In the genomic region with DNA sequence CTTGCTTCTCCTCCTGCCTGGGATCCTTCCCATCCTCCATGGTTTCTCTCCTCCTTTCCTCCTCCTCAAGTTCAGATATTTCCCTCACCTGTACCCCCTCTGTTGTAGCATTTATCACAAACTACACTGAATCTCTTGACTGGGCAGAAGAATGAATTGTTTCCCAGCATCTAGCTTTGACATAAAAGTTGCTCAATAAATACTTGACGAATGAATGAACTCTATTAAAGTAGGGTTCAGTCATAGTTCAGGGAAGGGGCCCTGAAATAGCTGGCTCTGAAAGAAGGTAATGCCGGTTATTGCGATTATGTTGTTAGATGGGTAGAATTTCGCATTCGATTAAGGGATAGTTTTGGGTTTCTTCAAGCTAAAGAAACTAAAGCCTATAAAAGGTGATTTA, we compare ENCODE assay signal across 14 cellular contexts. TPM values are rescaled to one million over a fixed set of nuclear protein-coding genes. Genes with fewer than 3 reads are reported as not detected.
DNase-seq lines count a peak whose midpoint lies in the region; ATAC-seq, FAIRE-seq and TF ChIP-seq lines count a peak whose summit lies in the region.
"Had no signal": no experiment of that assay in that cellular context is flagged by ENCODE, and none has a peak within 500 bp of the region (broad histone marks: within the 10 kb centered on the region; RNA-seq: fewer than 3 reads in every experiment).

No MANE protein-coding gene starts in this region.

- no peak overlapping the region for H3K27ac ChIP-seq in HepG2 (ENCODE audit: extremely low read length, insufficient read depth, low read length)
- no peak overlapping the region for H3K27ac ChIP-seq in right lobe of liver
- H3K27ac ChIP-seq in mesenchymal stem cell (ENCODE audit: low read length, poor library complexity, severe bottlenecking): peak overlapping the region; percentile 52

- no peak overlapping the region for H2BK5ac ChIP-seq in mesenchymal stem cell (ENCODE audit: low read depth, low read length, poor library complexity, severe bottlenecking)

- POLR2A ChIA-PET in HepG2 (lab: Yijun Ruan, JAX): interaction anchor here (1.2 to 8.1 kb wide), 5 partner anchors 13 to 99 kb away, joined by 3 to 114 read pairs (median 5); partner anchors contain the start of gene GOSR1

- H3K27me3 ChIP-seq in HepG2 (ENCODE audit: control insufficient read depth in 1 of 2, insufficient read depth in 2 of 2, low read length in 2 of 2): no peaks in the 10 kb centered on the region; a peak in 1 of 5 replicates
- no peaks in the 10 kb centered on the region for H3K27me3 ChIP-seq in right lobe of liver
- no peaks in the 10 kb centered on the region for H3K27me3 ChIP-seq in mesenchymal stem cell (ENCODE audit: control insufficient read depth in 1 of 2, insufficient read depth in 1 of 2, low read length in 2 of 2)
- H3K27me3 ChIP-seq: transverse colon had no signal

- no peak for ATAC-seq in HepG2
- no peak for ATAC-seq in right lobe of liver

- no peaks in the 10 kb centered on the region for H3K9me3 ChIP-seq in HepG2 (ENCODE audit: low read length)
- H3K9me3 ChIP-seq in right lobe of liver: no peaks in the 10 kb centered on the region
- H3K9me3 ChIP-seq in mesenchymal stem cell (ENCODE audit: control insufficient read depth, low read length): no peaks in the 10 kb centered on the region
- H3K9me3 ChIP-seq: transverse colon had no signal

- H3K36me3 Mint-ChIP-seq in activated naive CD8-positive, alpha-beta T cell: peaks cover 2% of the 10 kb centered on the region
- H3K36me3 Mint-ChIP-seq: memory B cell had no signal

- peak overlapping the region; percentile 86; the same call in 1 of the 2 replicates for H3K9ac ChIP-seq in HepG2 (ENCODE audit: insufficient read depth, low read depth, low read length)
- no peak overlapping the region for H3K9ac ChIP-seq in mesenchymal stem cell (ENCODE audit: low read length)

- no peaks in the 10 kb centered on the region for H3K9me3 Mint-ChIP-seq in activated naive CD8-positive, alpha-beta T cell (ENCODE audit: low read depth)
- H3K9me3 Mint-ChIP-seq: memory B cell had no signal

- DNase-seq in HepG2 (ENCODE audit: low spot score): no peak
- DNase-seq in right lobe of liver: no peak
- DNase-seq in mesenchymal stem cell: no peak
- DNase-seq in cortex of kidney (lab: John Stamatoyannopoulos, UW): no peak
- no peak for DNase-seq in G401 (ENCODE audit: low spot score)
- no peak for DNase-seq in SKM-1 (lab: John Stamatoyannopoulos, UW; ENCODE audit: unreplicated experiment)
- no peak for DNase-seq in NCI-H748 treated with DMSO at 0.1 percent for 48 hours (lab: John Stamatoyannopoulos, UW)

- H2BK15ac ChIP-seq in mesenchymal stem cell (ENCODE audit: low read depth, poor library complexity, severe bottlenecking): no peak overlapping the region

- intact Hi-C loops in HepG2 (cut with micrococcal nuclease; ENCODE audit: unreplicated experiment) (loop anchor here (2.0 kb wide), 1 partner anchor 33 kb away; no protein-coding TSS in a partner anchor), right lobe of liver (cut with DNase I) (no loop called here)

- H2AFZ ChIP-seq in HepG2 (ENCODE audit: low read length) (peak overlapping the region; percentile 68), mesenchymal stem cell (ENCODE audit: low read depth, low read length) (no peak overlapping the region)

- TF ChIP-seq POLR2A in HepG2 (IDR thresholded peaks at IDR 0.05; ENCODE audit: insufficient read depth in 1 of 2, low read depth in 2 of 2, low read length in 2 of 2) (no peak), right lobe of liver (IDR thresholded peaks at IDR 0.05) (no peak)

- peaks cover 13% of the 10 kb centered on the region for H3K79me1 ChIP-seq in mesenchymal stem cell (replicated peaks; ENCODE audit: low read length, poor library complexity, severe bottlenecking)

- no peak for TF ChIP-seq RAD21 in HepG2 (CRISPR knock-in tag; IDR thresholded peaks at IDR 0.05)

- H2AK5ac ChIP-seq in mesenchymal stem cell (ENCODE audit: low read length, severe bottlenecking): peak overlapping the region; percentile 77

- peaks cover 38% of the 10 kb centered on the region for H3K79me2 ChIP-seq in HepG2 (ENCODE audit: insufficient read depth, low read length)

- no peak overlapping the region for H4K91ac ChIP-seq in mesenchymal stem cell (ENCODE audit: low read length)

- 56% methylated on average over 5 of the region's 5 CpGs for WGBS in HepG2 (ENCODE audit: low lambda C conversion rate)
- WGBS in right lobe of liver (ENCODE audit: insufficient coverage, low coverage, low lambda C conversion rate, missing lambda C conversion rate): 88% methylated on average over 5 of the region's 5 CpGs
- 98% methylated on average over 5 of the region's 5 CpGs for WGBS in mesenchymal stem cell

- H3K4me1 ChIP-seq in HepG2 (ENCODE audit: insufficient read depth, low read length) (peaks cover 57% of the 10 kb centered on the region), right lobe of liver (peaks cover 0 to 26% (median 0%) of the 10 kb centered on the region in 4 donors), mesenchymal stem cell (ENCODE audit: control insufficient read depth, insufficient read depth, low read depth, low read length) (peaks cover 12% of the 10 kb centered on the region)

- peaks cover 60% of the 10 kb centered on the region for H3K4me1 Mint-ChIP-seq in activated naive CD8-positive, alpha-beta T cell (ENCODE audit: low read depth)

- H3K27me3 Mint-ChIP-seq in activated naive CD8-positive, alpha-beta T cell: no peaks in the 10 kb centered on the region

- peak overlapping the region; percentile 96 for H3K4me3 Mint-ChIP-seq in activated naive CD8-positive, alpha-beta T cell

- H3K23ac ChIP-seq in mesenchymal stem cell (ENCODE audit: low read length in 2 of 2): no peak overlapping the region

- TF ChIP-seq CTCF in HepG2 (CRISPR knock-in tag; IDR thresholded peaks at IDR 0.05) (no peak), right lobe of liver (IDR thresholded peaks at IDR 0.05) (no peak)

- TF ChIP-seq EP300 in HepG2 (IDR thresholded peaks at IDR 0.05; ENCODE audit: low read depth in 2 of 2, low read length in 2 of 2) (no peak), HepG2 (CRISPR knock-in tag; IDR thresholded peaks at IDR 0.05; ENCODE audit: borderline replicate concordance) (no peak)

- H3K4me2 ChIP-seq in HepG2 (ENCODE audit: low read depth, low read length) (peak overlapping the region; percentile 95), mesenchymal stem cell (ENCODE audit: low read length, poor library complexity, severe bottlenecking) (no peak overlapping the region)

- H3K4me3 ChIP-seq in HepG2 (replicated peaks in 1 of 3; ENCODE audit: insufficient read depth in 1 of 3, low read depth in 2 of 3, low read length in 3 of 3): peak overlapping the region; percentile 36 to 94 (median 49)
- H3K4me3 ChIP-seq in right lobe of liver: no peak overlapping the region
- H3K4me3 ChIP-seq in mesenchymal stem cell (ENCODE audit: insufficient read depth in 1 of 2, low read depth in 1 of 2, low read length in 2 of 2): peak overlapping the region in 1 of 2 experiments; percentile 91

- H3K14ac ChIP-seq in mesenchymal stem cell (ENCODE audit: low read length in 2 of 2): no peak overlapping the region

- FAIRE-seq in HepG2 (lab: Jason Lieb, UNC): no peak

- no peak overlapping the region for H2BK120ac ChIP-seq in mesenchymal stem cell (ENCODE audit: low read depth, low read length)

- CTCF ChIA-PET in HepG2 (lab: Yijun Ruan, JAX; ENCODE audit: low intra/inter-chr PET ratio, low total read pairs): no interaction called here

- no TSS peak for BruUV-seq in HepG2 (replicated peaks; lab: Mats Ljungman, UMichigan)

- in situ Hi-C loops in HepG2 (cut with HindIII; ENCODE audit: extremely low pct_ligation_motif_present, low pct_unique_long_range_greater_than_20kb) (loop anchor here (5.0 kb wide), 1 partner anchor 35 kb away; no protein-coding TSS in a partner anchor), G401 (cut with HindIII; ENCODE audit: low sequenced_read_pairs) (no loop called here)

- H4K8ac ChIP-seq in mesenchymal stem cell (ENCODE audit: low read length): peak overlapping the region; percentile 45

- peak overlapping the region in 1 of 2 experiments; percentile 87 for H2BK12ac ChIP-seq in mesenchymal stem cell (ENCODE audit: low read length in 2 of 2)

- H4K20me1 ChIP-seq in HepG2 (ENCODE audit: insufficient read depth, low read length): peaks cover 19% of the 10 kb centered on the region

- H3K36me3 ChIP-seq in HepG2 (replicated peaks in 1 of 2; ENCODE audit: control insufficient read depth in 1 of 2, insufficient read depth in 2 of 2, low read length in 2 of 2) (no peaks in the 10 kb centered on the region; a peak in 1 of 5 replicates), right lobe of liver (no peaks in the 10 kb centered on the region), mesenchymal stem cell (ENCODE audit: control insufficient read depth in 1 of 2, insufficient read depth in 2 of 2, low read depth in 1 of 2, low read length in 2 of 2) (no peaks in the 10 kb centered on the region)
- H3K36me3 ChIP-seq: transverse colon had no signal

- peak overlapping the region; percentile 97 for H3K27ac Mint-ChIP-seq in activated naive CD8-positive, alpha-beta T cell

- peak overlapping the region in 1 of 2 experiments; percentile 11 for H3K18ac ChIP-seq in mesenchymal stem cell (ENCODE audit: low read depth in 1 of 2, low read length in 2 of 2)

- H3K4ac ChIP-seq in mesenchymal stem cell (ENCODE audit: low read depth in 1 of 2, low read length in 2 of 2): peak overlapping the region in 1 of 2 experiments; percentile 69

RNA-seq across cellular contexts. Expression of gene CPD, which starts 1.2 kb away (rescaled TPM):
- total RNA-seq in HepG2 (2016; rRNA removed; fragmentation: Illumina TruSeq; extraction: Trizol): 54.3 and 72.3 TPM in 2 replicates
- total RNA-seq in HepG2 (2016; cell fraction: cytosol; rRNA removed; fragmentation: Illumina TruSeq; extraction: Trizol; ENCODE audit: low read depth): 4.9 and 6.4 TPM in 2 replicates
- 47.8 and 69.6 TPM in 2 replicates for total RNA-seq in HepG2 (2016; cell fraction: insoluble cytoplasmic fraction; rRNA removed; fragmentation: Illumina TruSeq; extraction: Trizol)
- 8.6 and 11.7 TPM in 2 replicates for total RNA-seq in HepG2 (2016; cell fraction: membrane; rRNA removed; fragmentation: Illumina TruSeq; extraction: Trizol)
- total RNA-seq in HepG2 (2016; cell fraction: nucleus; rRNA removed; fragmentation: Illumina TruSeq; extraction: Trizol): 89.9 and 106 TPM in 2 replicates
- polyA plus RNA-seq in HepG2 (2011; rRNA removed): 43.2 and 46.1 TPM in 2 replicates
- polyA plus RNA-seq in HepG2 (2011; cell fraction: cytosol; rRNA removed): 19.6 and 35.4 TPM in 2 replicates
- 15.6 and 17.4 TPM in 2 replicates for polyA plus RNA-seq in HepG2 (2011; cell fraction: nucleus; rRNA removed)
- polyA plus RNA-seq in HepG2 (2012): 71.5 and 80.7 TPM in 2 replicates
- polyA plus RNA-seq in HepG2 (2016; cell fraction: cytosol; fragmentation: Illumina TruSeq; extraction: Trizol; ENCODE audit: low read depth): 1.1 and 1.5 TPM in 2 replicates
- 17.2 and 18.1 TPM in 2 replicates for polyA plus RNA-seq in HepG2 (2016; cell fraction: insoluble cytoplasmic fraction; fragmentation: Illumina TruSeq; extraction: Trizol; ENCODE audit: low read depth)
- 2.5 and 3.0 TPM in 2 replicates for polyA plus RNA-seq in HepG2 (2016; cell fraction: membrane; fragmentation: Illumina TruSeq; extraction: Trizol; ENCODE audit: low read depth)
- 36.8 and 40.4 TPM in 2 replicates for polyA plus RNA-seq in HepG2 (2016; cell fraction: nucleus; fragmentation: Illumina TruSeq; extraction: Trizol; ENCODE audit: insufficient read depth, low read depth)
- polyA minus RNA-seq in HepG2 (2011; rRNA and poly(A)+ RNA removed; ENCODE audit: low replicate concordance): 43.4 and 65.4 TPM in 2 replicates
- 152 and 251 TPM in 2 replicates for polyA minus RNA-seq in HepG2 (2011; cell fraction: cytosol; rRNA and poly(A)+ RNA removed)
- 101 and 151 TPM in 2 replicates for polyA minus RNA-seq in HepG2 (2011; cell fraction: nucleus; rRNA and poly(A)+ RNA removed)
- 100 to 1,000 TPM in 2 of 6 experiments, 10 to 100 TPM in 4; 42.2 to 129 (median 53.5) TPM for total RNA-seq in right lobe of liver
- polyA plus RNA-seq in mesenchymal stem cell (2013, experiment 1 of 2): 39.2 TPM
- 40.2 TPM for polyA plus RNA-seq in mesenchymal stem cell (2013, experiment 2 of 2)
- total RNA-seq in G401 (2014; rRNA removed; shearing (Covaris generic)): 18.5 and 38.6 TPM in 2 replicates

RNA-seq across cellular contexts. Expression of gene TMIGD1, which starts 43.7 kb away (rescaled TPM):
- total RNA-seq in HepG2 (2016; rRNA removed; fragmentation: Illumina TruSeq; extraction: Trizol) (not detected in 2 replicates), right lobe of liver (not detected)
- total RNA-seq in HepG2 (2016; cell fraction: cytosol; rRNA removed; fragmentation: Illumina TruSeq; extraction: Trizol; ENCODE audit: low read depth): not detected in 2 replicates
- total RNA-seq in HepG2 (2016; cell fraction: insoluble cytoplasmic fraction; rRNA removed; fragmentation: Illumina TruSeq; extraction: Trizol): not detected in 2 replicates
- total RNA-seq in HepG2 (2016; cell fraction: membrane; rRNA removed; fragmentation: Illumina TruSeq; extraction: Trizol): not detected in 2 replicates
- not detected in 2 replicates for total RNA-seq in HepG2 (2016; cell fraction: nucleus; rRNA removed; fragmentation: Illumina TruSeq; extraction: Trizol)
- not detected in 2 replicates for polyA plus RNA-seq in HepG2 (2011; rRNA removed)
- polyA plus RNA-seq in HepG2 (2011; cell fraction: cytosol; rRNA removed): 0.06 TPM in 1 of 2 replicates, not detected in the other
- not detected in 2 replicates for polyA plus RNA-seq in HepG2 (2011; cell fraction: nucleus; rRNA removed)
- not detected in 2 replicates for polyA plus RNA-seq in HepG2 (2012)
- polyA plus RNA-seq in HepG2 (2016; cell fraction: cytosol; fragmentation: Illumina TruSeq; extraction: Trizol; ENCODE audit: low read depth): not detected in 2 replicates
- not detected in 2 replicates for polyA plus RNA-seq in HepG2 (2016; cell fraction: insoluble cytoplasmic fraction; fragmentation: Illumina TruSeq; extraction: Trizol; ENCODE audit: low read depth)
- polyA plus RNA-seq in HepG2 (2016; cell fraction: membrane; fragmentation: Illumina TruSeq; extraction: Trizol; ENCODE audit: low read depth): not detected in 2 replicates
- not detected in 2 replicates for polyA plus RNA-seq in HepG2 (2016; cell fraction: nucleus; fragmentation: Illumina TruSeq; extraction: Trizol; ENCODE audit: insufficient read depth, low read depth)
- polyA minus RNA-seq in HepG2 (2011; rRNA and poly(A)+ RNA removed; ENCODE audit: low replicate concordance): not detected in 2 replicates
- polyA minus RNA-seq in HepG2 (2011; cell fraction: cytosol; rRNA and poly(A)+ RNA removed): not detected in 2 replicates
- not detected in 2 replicates for polyA minus RNA-seq in HepG2 (2011; cell fraction: nucleus; rRNA and poly(A)+ RNA removed)
- polyA plus RNA-seq in mesenchymal stem cell (2013, experiment 1 of 2): not detected
- not detected for polyA plus RNA-seq in mesenchymal stem cell (2013, experiment 2 of 2)
- total RNA-seq in G401 (2014; rRNA removed; shearing (Covaris generic)): not detected in 2 replicates
- total RNA-seq: dermis microvascular lymphatic vessel endothelial cell, glomerular endothelial cell, RPMI7951, sciatic nerve had no signal

Comparison
In these comparisons a context has a peak if more than half of its experiments do, and no peak if none do; other contexts are left out.
1. H3K4me3 ChIP-seq: peak in HepG2 (3 of 3); none in right lobe of liver (0 of 3).